Comparison of ENCODE assay signal across 8 cellular contexts in the genomic region with DNA sequence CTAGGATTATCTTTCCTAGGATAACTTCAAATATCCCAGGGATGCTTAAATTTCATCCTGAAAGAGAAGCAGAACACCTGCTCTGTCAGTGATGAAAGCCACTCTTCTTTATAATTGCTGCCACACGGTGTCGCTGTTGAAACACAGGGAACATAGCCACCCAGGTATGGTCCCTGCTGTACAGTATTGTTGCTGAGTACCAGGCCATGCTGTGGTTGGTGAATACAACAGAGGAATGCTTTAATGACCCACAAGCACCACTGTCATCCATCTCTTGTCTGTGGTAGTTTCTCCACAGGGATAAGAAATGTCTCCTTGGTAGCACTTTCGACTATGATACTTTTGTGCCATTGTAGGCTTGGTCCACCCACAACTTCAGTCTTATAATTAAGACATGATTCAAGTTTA.
DNase-seq lines count a peak whose midpoint lies in the region; ATAC-seq, FAIRE-seq and TF ChIP-seq lines count a peak whose summit lies in the region.

No MANE protein-coding gene starts in this region.

- H3K27ac Mint-ChIP-seq in osteocyte (ENCODE audit: unreplicated experiment), result no peak overlapping the region

- peak; percentile 46 for FAIRE-seq in D721Med (lab: Jason Lieb, UNC)

- DNase-seq in D721Med (ENCODE audit: insufficient read length, low spot score), result no peak
- peak; percentile 50 for DNase-seq in Jurkat, Clone E6-1 (ENCODE audit: low read depth, low spot score)
- peak; percentile 45 for DNase-seq in RKO (ENCODE audit: low spot score)
- DNase-seq in activated T-helper 1 cell treated with anti-CD3 and anti-CD28 coated beads, Interleukin-2, amount 50 U/mL, for 16 hours (ENCODE audit: low read depth in 1 of 2, low spot score in 1 of 2), result peak; percentile 26 to 41
- peak; percentile 16 to 23 for DNase-seq in foreskin keratinocyte
- no peak for DNase-seq in osteocyte (ENCODE audit: extremely low spot score, unreplicated experiment)
- DNase-seq in transverse colon, result peak; percentile 70

- ATAC-seq in GM21360 (IDR thresholded peaks at IDR 0.05; ENCODE audit: unreplicated experiment), result peak; percentile 63
- peak; percentile 85 for ATAC-seq in foreskin keratinocyte

- H3K27ac ChIP-seq in foreskin keratinocyte (no peak overlapping the region), transverse colon (no peak overlapping the region)

- 31 to 67% methylated on average over 1 to 3 of the region's 3 CpGs for WGBS in transverse colon (ENCODE audit: low coverage in 1 of 2), 2 donors

- H3K36me3 Mint-ChIP-seq in osteocyte (ENCODE audit: unreplicated experiment), result no peaks in the 10 kb centered on the region

- H3K9me3 ChIP-seq in transverse colon, result no peaks in the 10 kb centered on the region

- no peak for TF ChIP-seq EP300 in transverse colon (IDR thresholded peaks at IDR 0.05; ENCODE audit: low read depth)

- H3K27me3 ChIP-seq in foreskin keratinocyte (peaks cover 2% of the 10 kb centered on the region), transverse colon (no peaks in the 10 kb centered on the region)

- H3K4me1 Mint-ChIP-seq in osteocyte (ENCODE audit: unreplicated experiment), result peaks cover 2% of the 10 kb centered on the region

- no peak for TF ChIP-seq POLR2A in transverse colon (IDR thresholded peaks at IDR 0.05)

- no peaks in the 10 kb centered on the region for H3K36me3 ChIP-seq in transverse colon

- H3K4me3 ChIP-seq in Jurkat, Clone E6-1 (ENCODE audit: low read length), result no peak overlapping the region
- H3K4me3 ChIP-seq in transverse colon, result no peak overlapping the region

- peaks cover 65% of the 10 kb centered on the region for H3K27me3 Mint-ChIP-seq in osteocyte (ENCODE audit: unreplicated experiment)

- H3K4me1 ChIP-seq in foreskin keratinocyte, result no peaks in the 10 kb centered on the region
- H3K4me1 ChIP-seq in transverse colon, result no peaks in the 10 kb centered on the region

- H3K9me3 Mint-ChIP-seq in osteocyte (ENCODE audit: unreplicated experiment), result no peaks in the 10 kb centered on the region

- TF ChIP-seq CTCF in D721Med (IDR thresholded peaks at IDR 0.05; ENCODE audit: insufficient read depth, missing control alignments) (peak; percentile 80), foreskin keratinocyte (conservative IDR thresholded peaks at IDR 0.05) (peak; percentile 74), osteocyte (IDR thresholded peaks at IDR 0.05) (peak; percentile 88), transverse colon (IDR thresholded peaks at IDR 0.05) (peak; percentile 53 to 82 (median 77))

- intact Hi-C loops in transverse colon (cut with DNase I; ENCODE audit: low total_unique reads), result no loop called here

- in situ Hi-C loops in transverse colon (cut with MboI; ENCODE audit: low pct_ligation_motif_present in 1 of 4, low pct_unique_long_range_greater_than_20kb in 1 of 4, low sequenced_read_pairs in 3 of 4), result loop anchor here (5.0 to 25.0 kb wide), 2 partner anchors 115 to 230 kb away; no protein-coding TSS in a partner anchor

- H3K4me3 Mint-ChIP-seq in osteocyte (ENCODE audit: unreplicated experiment), result no peak overlapping the region

Comparison
In these comparisons a context has a peak if more than half of its experiments do, and no peak if none do; other contexts are left out.
1. DNase-seq: peak in Jurkat, Clone E6-1 (single experiment), RKO (single experiment), activated T-helper 1 cell treated with anti-CD3 and anti-CD28 coated beads, Interleukin-2, amount 50 U/mL, for 16 hours (2 of 2), foreskin keratinocyte (2 of 2) and transverse colon (single experiment); none in D721Med (single experiment) and osteocyte (single experiment).
2. Peak in every context shown above with its lines, with median percentiles within 50 percentile points of each other: CTCF ChIP-seq.